In genomic region chr11:86954288-86955110, GRCh38 we compare ENCODE assay signal across 8 cellular contexts. TPM values are rescaled to one million over a fixed set of nuclear protein-coding genes. Genes with fewer than 3 reads are reported as not detected.
DNase-seq lines count a peak whose midpoint lies in the region; ATAC-seq and TF ChIP-seq lines count a peak whose summit lies in the region.

No MANE protein-coding gene starts in this region.

- peak overlapping the region; percentile 96 for H3K4me2 ChIP-seq in MM.1S (ENCODE audit: low read depth, low read length)

- H3K4me3 ChIP-seq in MM.1S (ENCODE audit: low read length) (peak overlapping the region; percentile 72), lung (peak overlapping the region; percentile 91), upper lobe of right lung (peak overlapping the region; percentile 82)

- H3K9ac ChIP-seq in MM.1S (ENCODE audit: low read length) = peak overlapping the region; percentile 45; the same call in 1 of the 2 replicates

- H3K36me3 Mint-ChIP-seq in activated naive CD4-positive, alpha-beta T cell treated with anti-CD3 and anti-CD28 coated beads, Interleukin-2, amount 10 ng/mL, durations not matched to agents 7 days and 5 days = no peaks in the 10 kb centered on the region

- intact Hi-C loops in upper lobe of right lung (cut with DNase I) = no loop called here

- H3K27me3 ChIP-seq in MM.1S (replicated peaks; ENCODE audit: insufficient read depth, low read length) = no peaks in the 10 kb centered on the region
- H3K27me3 ChIP-seq in lung (ENCODE audit: control insufficient read depth, insufficient read depth) = no peaks in the 10 kb centered on the region
- no peaks in the 10 kb centered on the region for H3K27me3 ChIP-seq in upper lobe of right lung

- WGBS in lung, 2 donors = 6% methylated on average over 43 of the region's 43 CpGs

- no peak for DNase-seq in activated naive CD4-positive, alpha-beta T cell treated with anti-CD3 and anti-CD28 coated beads, Interleukin-2, amount 10 ng/mL, durations not matched to agents 7 days and 5 days
- DNase-seq in activated naive CD4-positive, alpha-beta T cell treated with anti-CD3 and anti-CD28 coated beads, Interleukin-2, amount 50 U/mL, for 16 hours = no peak
- DNase-seq in MM.1S = no peak
- peak; percentile 24 for DNase-seq in cerebellum (ENCODE audit: low spot score)
- DNase-seq in lung (ENCODE audit: low spot score) = peak; percentile 33
- peak; percentile 68 for DNase-seq in upper lobe of right lung
- no peak for DNase-seq in globus pallidus (ENCODE audit: low spot score)

- no peaks in the 10 kb centered on the region for H3K9me3 Mint-ChIP-seq in activated naive CD4-positive, alpha-beta T cell treated with anti-CD3 and anti-CD28 coated beads, Interleukin-2, amount 10 ng/mL, durations not matched to agents 7 days and 5 days

- no peaks in the 10 kb centered on the region for H3K9me2 ChIP-seq in MM.1S (replicated peaks; ENCODE audit: insufficient read depth, low read length)

- no peaks in the 10 kb centered on the region for H4K20me1 ChIP-seq in MM.1S (ENCODE audit: insufficient read depth, low read length)

- peaks cover 8% of the 10 kb centered on the region; the same call in 1 of the 2 replicates for H3F3A ChIP-seq in MM.1S (ENCODE audit: insufficient read depth, low read length)

- H3K36me3 ChIP-seq in MM.1S (replicated peaks; ENCODE audit: insufficient read depth, low read length) (no peaks in the 10 kb centered on the region), lung (ENCODE audit: control insufficient read depth in 2 of 2, insufficient read depth in 2 of 2, low read length in 2 of 2) (peaks cover 2 to 9% of the 10 kb centered on the region in 2 donors), upper lobe of right lung (peaks cover 11% of the 10 kb centered on the region)

- H3K4me1 Mint-ChIP-seq in activated naive CD4-positive, alpha-beta T cell treated with anti-CD3 and anti-CD28 coated beads, Interleukin-2, amount 10 ng/mL, durations not matched to agents 7 days and 5 days = peaks cover 17% of the 10 kb centered on the region

- no peaks in the 10 kb centered on the region for H3K4me1 ChIP-seq in MM.1S (ENCODE audit: low read length)
- H3K4me1 ChIP-seq in lung (ENCODE audit: control insufficient read depth in 2 of 2, insufficient read depth in 2 of 2, low read length in 2 of 2) = peaks cover 14 to 15% of the 10 kb centered on the region in 2 donors
- peaks cover 21% of the 10 kb centered on the region for H3K4me1 ChIP-seq in upper lobe of right lung

- CTCF ChIA-PET in activated naive CD4-positive, alpha-beta T cell treated with anti-CD3 and anti-CD28 coated beads, Interleukin-2, amount 10 ng/mL, durations not matched to agents 7 days and 5 days (lab: Charles Lee) = interaction anchor here (1.2 to 1.6 kb wide), 2 partner anchors 23 to 335 kb away, joined by 3 to 5 read pairs; no protein-coding TSS in a partner anchor

- peak overlapping the region; percentile 36 for H3K4me3 Mint-ChIP-seq in activated naive CD4-positive, alpha-beta T cell treated with anti-CD3 and anti-CD28 coated beads, Interleukin-2, amount 10 ng/mL, durations not matched to agents 7 days and 5 days

- H3K27ac Mint-ChIP-seq in activated naive CD4-positive, alpha-beta T cell treated with anti-CD3 and anti-CD28 coated beads, Interleukin-2, amount 10 ng/mL, durations not matched to agents 7 days and 5 days = no peak overlapping the region

- no peak for TF ChIP-seq CTCF in MM.1S (IDR thresholded peaks at IDR 0.05; ENCODE audit: low read length)
- TF ChIP-seq CTCF in lung (IDR thresholded peaks at IDR 0.05; ENCODE audit: control extremely low read depth, extremely low read depth) = no peak
- no peak for TF ChIP-seq CTCF in upper lobe of right lung (IDR thresholded peaks at IDR 0.05)

- peaks cover 77% of the 10 kb centered on the region for H3K27me3 Mint-ChIP-seq in activated naive CD4-positive, alpha-beta T cell treated with anti-CD3 and anti-CD28 coated beads, Interleukin-2, amount 10 ng/mL, durations not matched to agents 7 days and 5 days

- no peak for ATAC-seq in lung (ENCODE audit: insufficient read depth, low FRiP score)
- no peak for ATAC-seq in upper lobe of right lung
- no peak for ATAC-seq in GM21576 (IDR thresholded peaks at IDR 0.05; ENCODE audit: unreplicated experiment)

- H3K27ac ChIP-seq in MM.1S (ENCODE audit: low read length) (no peak overlapping the region), lung (ENCODE audit: low read depth in 1 of 2, low read length in 1 of 2) (peak overlapping the region; percentile 93 to 94), upper lobe of right lung (peak overlapping the region; percentile 86)

- H3K79me2 ChIP-seq in MM.1S (ENCODE audit: low read length) = no peaks in the 10 kb centered on the region

- H3K9me3 ChIP-seq in MM.1S (replicated peaks; ENCODE audit: insufficient read depth, low read length) (no peaks in the 10 kb centered on the region), lung (ENCODE audit: control insufficient read depth in 2 of 2, insufficient read depth in 1 of 2, low read length in 1 of 2) (no peaks in the 10 kb centered on the region), upper lobe of right lung (no peaks in the 10 kb centered on the region)

- peak overlapping the region; percentile 88 for H2AFZ ChIP-seq in MM.1S (ENCODE audit: low read length)

RNA-seq across cellular contexts. Expression of gene FZD4, which starts 0.7 kb away (rescaled TPM):
- total RNA-seq in cerebellum (5.5 TPM), lung (10 to 100 TPM; 24.3 to 40.0 TPM), upper lobe of right lung (57.4 TPM)
- 10 to 100 TPM; 12.0 to 17.4 TPM for polyA plus RNA-seq in lung

Comparison
In these comparisons a context has a peak if more than half of its experiments do, and no peak if none do; other contexts are left out.
1. DNase-seq: peak in cerebellum (single experiment), lung (single experiment) and upper lobe of right lung (single experiment); none in activated naive CD4-positive, alpha-beta T cell treated with anti-CD3 and anti-CD28 coated beads, Interleukin-2, amount 10 ng/mL, durations not matched to agents 7 days and 5 days (single experiment), activated naive CD4-positive, alpha-beta T cell treated with anti-CD3 and anti-CD28 coated beads, Interleukin-2, amount 50 U/mL, for 16 hours (single experiment), MM.1S (single experiment) and globus pallidus (single experiment).
2. Peak in every context shown above with its lines, with median percentiles within 50 percentile points of each other: H3K4me3 ChIP-seq.